ENCODE assay signal across 1 cellular context in the genomic region with DNA sequence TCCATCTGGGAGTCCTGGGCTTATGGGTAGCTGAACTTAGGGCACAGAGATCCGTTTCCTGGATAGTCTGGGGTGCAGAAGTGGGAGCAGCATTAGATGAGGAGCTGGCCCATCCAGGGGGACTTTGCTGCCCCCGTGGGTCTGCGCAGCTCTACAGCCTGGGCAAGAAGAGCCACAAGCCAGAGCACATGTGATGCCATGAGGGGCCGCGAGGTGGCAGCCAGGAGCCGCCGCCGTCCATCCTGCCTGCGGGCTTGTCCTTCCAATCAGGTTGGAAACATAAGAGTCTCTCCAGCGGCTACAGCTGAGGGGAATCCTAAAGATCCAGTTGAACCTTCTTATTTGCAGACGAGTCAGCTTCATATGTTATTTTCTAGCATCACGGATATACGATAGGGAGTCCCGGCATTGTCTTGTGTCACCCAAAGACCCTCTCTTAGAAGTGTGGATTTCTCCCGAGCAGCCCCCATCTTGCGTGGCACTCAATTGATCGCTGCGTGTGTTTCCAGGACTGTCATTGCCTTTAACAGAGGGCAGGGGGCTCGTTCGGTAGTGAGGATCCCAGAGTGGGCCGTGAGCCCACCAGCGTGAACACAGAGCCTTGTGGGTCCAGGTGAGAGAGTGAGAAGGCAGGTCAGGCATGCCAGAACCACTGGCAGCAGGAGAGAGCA.
A peak's percentile ranks its signal among the peaks of the same experiment; 100 is the strongest.
TF ChIP-seq lines count a peak whose summit lies in the region.

No MANE protein-coding gene starts in this region.

TF ChIP-seq in HepG2, 621 proteins besides CTCF, POLR2A, EP300 and RAD21 (continued from another document and continues in another):
- TF ChIP-seq PHF5A (CRISPR knock-in tag; IDR thresholded peaks at IDR 0.05; ENCODE audit: low read depth, unreplicated experiment) (no peak), THAP11 (CRISPR knock-in tag; IDR thresholded peaks at IDR 0.05) (peak; percentile 55; the same call in 1 of the 2 replicates), MAFF (IDR thresholded peaks at IDR 0.05; ENCODE audit: low read depth, low read length) (no peak), GLI4 (CRISPR knock-in tag; IDR thresholded peaks at IDR 0.05; ENCODE audit: borderline replicate concordance) (no peak), HOXD1 (CRISPR knock-in tag; IDR thresholded peaks at IDR 0.05) (0 out of 2 replicates have a peak, but pooled peaks have one; percentile 26), SP4 (CRISPR knock-in tag; IDR thresholded peaks at IDR 0.05) (no peak), ZNF30 (CRISPR knock-in tag; IDR thresholded peaks at IDR 0.05) (no peak), ZNF891 (CRISPR knock-in tag; IDR thresholded peaks at IDR 0.05) (peak; percentile 13; the same call in 1 of the 2 replicates), RXRA (CRISPR knock-in tag; IDR thresholded peaks at IDR 0.05) (0 out of 2 replicates have a peak, but pooled peaks have one; percentile 29), SMARCE1 (IDR thresholded peaks at IDR 0.05; ENCODE audit: borderline replicate concordance) (no peak), GATAD2A (CRISPR knock-in tag; IDR thresholded peaks at IDR 0.05) (0 out of 2 replicates have a peak, but pooled peaks have one; percentile 21), ZNF598 (CRISPR knock-in tag; IDR thresholded peaks at IDR 0.05; ENCODE audit: borderline replicate concordance) (no peak), ATF7-NPFF (CRISPR knock-in tag; IDR thresholded peaks at IDR 0.05; ENCODE audit: low read depth) (0 out of 2 replicates have a peak, but pooled peaks have one; percentile 4), MIXL1 (CRISPR knock-in tag; IDR thresholded peaks at IDR 0.05) (0 out of 2 replicates have a peak, but pooled peaks have one; percentile 38), NR1H2 (CRISPR knock-in tag; IDR thresholded peaks at IDR 0.05; ENCODE audit: borderline replicate concordance, low read depth) (no peak), ATM (IDR thresholded peaks at IDR 0.05; ENCODE audit: borderline replicate concordance) (no peak), ZSCAN9 (CRISPR knock-in tag; IDR thresholded peaks at IDR 0.05; ENCODE audit: borderline replicate concordance) (no peak), NR2C2 (CRISPR knock-in tag; IDR thresholded peaks at IDR 0.05; ENCODE audit: borderline replicate concordance) (no peak), ZNF138 (CRISPR knock-in tag; IDR thresholded peaks at IDR 0.05; ENCODE audit: low read depth) (no peak), SPEN (CRISPR knock-in tag; IDR thresholded peaks at IDR 0.05; ENCODE audit: low read depth) (no peak), TEAD3 (CRISPR knock-in tag; optimal IDR thresholded peaks at IDR 0.05; ENCODE audit: borderline replicate concordance) (peak; percentile 54)
- TF ChIP-seq, protein P1, sequence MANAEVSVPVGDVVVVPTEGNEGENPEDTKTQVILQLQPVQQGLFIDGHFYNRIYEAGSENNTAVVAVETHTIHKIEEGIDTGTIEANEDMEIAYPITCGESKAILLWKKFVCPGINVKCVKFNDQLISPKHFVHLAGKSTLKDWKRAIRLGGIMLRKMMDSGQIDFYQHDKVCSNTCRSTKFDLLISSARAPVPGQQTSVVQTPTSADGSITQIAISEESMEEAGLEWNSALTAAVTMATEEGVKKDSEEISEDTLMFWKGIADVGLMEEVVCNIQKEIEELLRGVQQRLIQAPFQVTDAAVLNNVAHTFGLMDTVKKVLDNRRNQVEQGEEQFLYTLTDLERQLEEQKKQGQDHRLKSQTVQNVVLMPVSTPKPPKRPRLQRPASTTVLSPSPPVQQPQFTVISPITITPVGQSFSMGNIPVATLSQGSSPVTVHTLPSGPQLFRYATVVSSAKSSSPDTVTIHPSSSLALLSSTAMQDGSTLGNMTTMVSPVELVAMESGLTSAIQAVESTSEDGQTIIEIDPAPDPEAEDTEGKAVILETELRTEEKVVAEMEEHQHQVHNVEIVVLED (CRISPR knock-in tag; IDR thresholded peaks at IDR 0.05; ENCODE audit: borderline replicate concordance), result no peak
- TF ChIP-seq, protein P2, sequence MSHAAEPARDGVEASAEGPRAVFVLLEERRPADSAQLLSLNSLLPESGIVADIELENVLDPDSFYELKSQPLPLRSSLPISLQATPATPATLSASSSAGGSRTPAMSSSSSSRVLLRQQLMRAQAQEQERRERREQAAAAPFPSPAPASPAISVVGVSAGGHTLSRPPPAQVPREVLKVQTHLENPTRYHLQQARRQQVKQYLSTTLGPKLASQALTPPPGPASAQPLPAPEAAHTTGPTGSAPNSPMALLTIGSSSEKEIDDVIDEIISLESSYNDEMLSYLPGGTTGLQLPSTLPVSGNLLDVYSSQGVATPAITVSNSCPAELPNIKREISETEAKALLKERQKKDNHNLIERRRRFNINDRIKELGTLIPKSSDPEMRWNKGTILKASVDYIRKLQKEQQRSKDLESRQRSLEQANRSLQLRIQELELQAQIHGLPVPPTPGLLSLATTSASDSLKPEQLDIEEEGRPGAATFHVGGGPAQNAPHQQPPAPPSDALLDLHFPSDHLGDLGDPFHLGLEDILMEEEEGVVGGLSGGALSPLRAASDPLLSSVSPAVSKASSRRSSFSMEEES (CRISPR knock-in tag; IDR thresholded peaks at IDR 0.05), result no peak
- TF ChIP-seq, protein P3, sequence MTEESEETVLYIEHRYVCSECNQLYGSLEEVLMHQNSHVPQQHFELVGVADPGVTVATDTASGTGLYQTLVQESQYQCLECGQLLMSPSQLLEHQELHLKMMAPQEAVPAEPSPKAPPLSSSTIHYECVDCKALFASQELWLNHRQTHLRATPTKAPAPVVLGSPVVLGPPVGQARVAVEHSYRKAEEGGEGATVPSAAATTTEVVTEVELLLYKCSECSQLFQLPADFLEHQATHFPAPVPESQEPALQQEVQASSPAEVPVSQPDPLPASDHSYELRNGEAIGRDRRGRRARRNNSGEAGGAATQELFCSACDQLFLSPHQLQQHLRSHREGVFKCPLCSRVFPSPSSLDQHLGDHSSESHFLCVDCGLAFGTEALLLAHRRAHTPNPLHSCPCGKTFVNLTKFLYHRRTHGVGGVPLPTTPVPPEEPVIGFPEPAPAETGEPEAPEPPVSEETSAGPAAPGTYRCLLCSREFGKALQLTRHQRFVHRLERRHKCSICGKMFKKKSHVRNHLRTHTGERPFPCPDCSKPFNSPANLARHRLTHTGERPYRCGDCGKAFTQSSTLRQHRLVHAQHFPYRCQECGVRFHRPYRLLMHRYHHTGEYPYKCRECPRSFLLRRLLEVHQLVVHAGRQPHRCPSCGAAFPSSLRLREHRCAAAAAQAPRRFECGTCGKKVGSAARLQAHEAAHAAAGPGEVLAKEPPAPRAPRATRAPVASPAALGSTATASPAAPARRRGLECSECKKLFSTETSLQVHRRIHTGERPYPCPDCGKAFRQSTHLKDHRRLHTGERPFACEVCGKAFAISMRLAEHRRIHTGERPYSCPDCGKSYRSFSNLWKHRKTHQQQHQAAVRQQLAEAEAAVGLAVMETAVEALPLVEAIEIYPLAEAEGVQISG (CRISPR knock-in tag; IDR thresholded peaks at IDR 0.05), result 0 out of 2 replicates have a peak, but pooled peaks have one; percentile 45
- TF ChIP-seq, protein P4, sequence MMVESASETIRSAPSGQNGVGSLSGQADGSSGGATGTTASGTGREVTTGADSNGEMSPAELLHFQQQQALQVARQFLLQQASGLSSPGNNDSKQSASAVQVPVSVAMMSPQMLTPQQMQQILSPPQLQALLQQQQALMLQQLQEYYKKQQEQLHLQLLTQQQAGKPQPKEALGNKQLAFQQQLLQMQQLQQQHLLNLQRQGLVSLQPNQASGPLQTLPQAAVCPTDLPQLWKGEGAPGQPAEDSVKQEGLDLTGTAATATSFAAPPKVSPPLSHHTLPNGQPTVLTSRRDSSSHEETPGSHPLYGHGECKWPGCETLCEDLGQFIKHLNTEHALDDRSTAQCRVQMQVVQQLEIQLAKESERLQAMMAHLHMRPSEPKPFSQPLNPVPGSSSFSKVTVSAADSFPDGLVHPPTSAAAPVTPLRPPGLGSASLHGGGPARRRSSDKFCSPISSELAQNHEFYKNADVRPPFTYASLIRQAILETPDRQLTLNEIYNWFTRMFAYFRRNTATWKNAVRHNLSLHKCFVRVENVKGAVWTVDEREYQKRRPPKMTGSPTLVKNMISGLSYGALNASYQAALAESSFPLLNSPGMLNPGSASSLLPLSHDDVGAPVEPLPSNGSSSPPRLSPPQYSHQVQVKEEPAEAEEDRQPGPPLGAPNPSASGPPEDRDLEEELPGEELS (CRISPR knock-in tag; IDR thresholded peaks at IDR 0.05), result no peak
- TF ChIP-seq, protein P5, sequence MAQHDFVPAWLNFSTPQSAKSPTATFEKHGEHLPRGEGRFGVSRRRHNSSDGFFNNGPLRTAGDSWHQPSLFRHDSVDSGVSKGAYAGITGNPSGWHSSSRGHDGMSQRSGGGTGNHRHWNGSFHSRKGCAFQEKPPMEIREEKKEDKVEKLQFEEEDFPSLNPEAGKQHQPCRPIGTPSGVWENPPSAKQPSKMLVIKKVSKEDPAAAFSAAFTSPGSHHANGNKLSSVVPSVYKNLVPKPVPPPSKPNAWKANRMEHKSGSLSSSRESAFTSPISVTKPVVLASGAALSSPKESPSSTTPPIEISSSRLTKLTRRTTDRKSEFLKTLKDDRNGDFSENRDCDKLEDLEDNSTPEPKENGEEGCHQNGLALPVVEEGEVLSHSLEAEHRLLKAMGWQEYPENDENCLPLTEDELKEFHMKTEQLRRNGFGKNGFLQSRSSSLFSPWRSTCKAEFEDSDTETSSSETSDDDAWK (CRISPR knock-in tag; IDR thresholded peaks at IDR 0.05), result no peak
- TF ChIP-seq, protein P6, sequence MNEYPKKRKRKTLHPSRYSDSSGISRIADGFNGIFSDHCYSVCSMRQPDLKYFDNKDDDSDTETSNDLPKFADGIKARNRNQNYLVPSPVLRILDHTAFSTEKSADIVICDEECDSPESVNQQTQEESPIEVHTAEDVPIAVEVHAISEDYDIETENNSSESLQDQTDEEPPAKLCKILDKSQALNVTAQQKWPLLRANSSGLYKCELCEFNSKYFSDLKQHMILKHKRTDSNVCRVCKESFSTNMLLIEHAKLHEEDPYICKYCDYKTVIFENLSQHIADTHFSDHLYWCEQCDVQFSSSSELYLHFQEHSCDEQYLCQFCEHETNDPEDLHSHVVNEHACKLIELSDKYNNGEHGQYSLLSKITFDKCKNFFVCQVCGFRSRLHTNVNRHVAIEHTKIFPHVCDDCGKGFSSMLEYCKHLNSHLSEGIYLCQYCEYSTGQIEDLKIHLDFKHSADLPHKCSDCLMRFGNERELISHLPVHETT (CRISPR knock-in tag; conservative IDR thresholded peaks at IDR 0.05), result no peak
- TF ChIP-seq, protein P7, sequence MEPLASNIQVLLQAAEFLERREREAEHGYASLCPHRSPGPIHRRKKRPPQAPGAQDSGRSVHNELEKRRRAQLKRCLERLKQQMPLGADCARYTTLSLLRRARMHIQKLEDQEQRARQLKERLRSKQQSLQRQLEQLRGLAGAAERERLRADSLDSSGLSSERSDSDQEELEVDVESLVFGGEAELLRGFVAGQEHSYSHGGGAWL (CRISPR knock-in tag; IDR thresholded peaks at IDR 0.05), result 0 out of 2 replicates have a peak, but pooled peaks have one; percentile 25
- TF ChIP-seq, protein P8, sequence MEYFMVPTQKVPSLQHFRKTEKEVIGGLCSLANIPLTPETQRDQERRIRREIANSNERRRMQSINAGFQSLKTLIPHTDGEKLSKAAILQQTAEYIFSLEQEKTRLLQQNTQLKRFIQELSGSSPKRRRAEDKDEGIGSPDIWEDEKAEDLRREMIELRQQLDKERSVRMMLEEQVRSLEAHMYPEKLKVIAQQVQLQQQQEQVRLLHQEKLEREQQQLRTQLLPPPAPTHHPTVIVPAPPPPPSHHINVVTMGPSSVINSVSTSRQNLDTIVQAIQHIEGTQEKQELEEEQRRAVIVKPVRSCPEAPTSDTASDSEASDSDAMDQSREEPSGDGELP (IDR thresholded peaks at IDR 0.05; ENCODE audit: borderline replicate concordance, low read depth), result peak; percentile 36; the same call in 1 of the 2 replicates
- TF ChIP-seq, protein P9, sequence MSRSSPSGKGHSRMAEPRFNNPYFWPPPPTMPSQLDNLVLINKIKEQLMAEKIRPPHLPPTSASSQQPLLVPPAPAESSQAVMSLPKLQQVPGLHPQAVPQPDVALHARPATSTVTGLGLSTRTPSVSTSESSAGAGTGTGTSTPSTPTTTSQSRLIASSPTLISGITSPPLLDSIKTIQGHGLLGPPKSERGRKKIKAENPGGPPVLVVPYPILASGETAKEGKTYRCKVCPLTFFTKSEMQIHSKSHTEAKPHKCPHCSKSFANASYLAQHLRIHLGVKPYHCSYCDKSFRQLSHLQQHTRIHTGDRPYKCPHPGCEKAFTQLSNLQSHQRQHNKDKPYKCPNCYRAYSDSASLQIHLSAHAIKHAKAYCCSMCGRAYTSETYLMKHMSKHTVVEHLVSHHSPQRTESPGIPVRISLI (CRISPR knock-in tag; IDR thresholded peaks at IDR 0.05; ENCODE audit: borderline replicate concordance), result peak; percentile 33; the same call in 1 of the 2 replicates
- TF ChIP-seq, protein P10, sequence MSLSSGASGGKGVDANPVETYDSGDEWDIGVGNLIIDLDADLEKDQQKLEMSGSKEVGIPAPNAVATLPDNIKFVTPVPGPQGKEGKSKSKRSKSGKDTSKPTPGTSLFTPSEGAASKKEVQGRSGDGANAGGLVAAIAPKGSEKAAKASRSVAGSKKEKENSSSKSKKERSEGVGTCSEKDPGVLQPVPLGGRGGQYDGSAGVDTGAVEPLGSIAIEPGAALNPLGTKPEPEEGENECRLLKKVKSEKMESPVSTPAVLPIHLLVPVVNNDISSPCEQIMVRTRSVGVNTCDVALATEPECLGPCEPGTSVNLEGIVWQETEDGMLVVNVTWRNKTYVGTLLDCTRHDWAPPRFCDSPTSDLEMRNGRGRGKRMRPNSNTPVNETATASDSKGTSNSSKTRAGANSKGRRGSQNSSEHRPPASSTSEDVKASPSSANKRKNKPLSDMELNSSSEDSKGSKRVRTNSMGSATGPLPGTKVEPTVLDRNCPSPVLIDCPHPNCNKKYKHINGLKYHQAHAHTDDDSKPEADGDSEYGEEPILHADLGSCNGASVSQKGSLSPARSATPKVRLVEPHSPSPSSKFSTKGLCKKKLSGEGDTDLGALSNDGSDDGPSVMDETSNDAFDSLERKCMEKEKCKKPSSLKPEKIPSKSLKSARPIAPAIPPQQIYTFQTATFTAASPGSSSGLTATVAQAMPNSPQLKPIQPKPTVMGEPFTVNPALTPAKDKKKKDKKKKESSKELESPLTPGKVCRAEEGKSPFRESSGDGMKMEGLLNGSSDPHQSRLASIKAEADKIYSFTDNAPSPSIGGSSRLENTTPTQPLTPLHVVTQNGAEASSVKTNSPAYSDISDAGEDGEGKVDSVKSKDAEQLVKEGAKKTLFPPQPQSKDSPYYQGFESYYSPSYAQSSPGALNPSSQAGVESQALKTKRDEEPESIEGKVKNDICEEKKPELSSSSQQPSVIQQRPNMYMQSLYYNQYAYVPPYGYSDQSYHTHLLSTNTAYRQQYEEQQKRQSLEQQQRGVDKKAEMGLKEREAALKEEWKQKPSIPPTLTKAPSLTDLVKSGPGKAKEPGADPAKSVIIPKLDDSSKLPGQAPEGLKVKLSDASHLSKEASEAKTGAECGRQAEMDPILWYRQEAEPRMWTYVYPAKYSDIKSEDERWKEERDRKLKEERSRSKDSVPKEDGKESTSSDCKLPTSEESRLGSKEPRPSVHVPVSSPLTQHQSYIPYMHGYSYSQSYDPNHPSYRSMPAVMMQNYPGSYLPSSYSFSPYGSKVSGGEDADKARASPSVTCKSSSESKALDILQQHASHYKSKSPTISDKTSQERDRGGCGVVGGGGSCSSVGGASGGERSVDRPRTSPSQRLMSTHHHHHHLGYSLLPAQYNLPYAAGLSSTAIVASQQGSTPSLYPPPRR (CRISPR knock-in tag; IDR thresholded peaks at IDR 0.05; ENCODE audit: borderline replicate concordance), result 0 out of 2 replicates have a peak, but pooled peaks have one; percentile 18
- TF ChIP-seq, protein P11, sequence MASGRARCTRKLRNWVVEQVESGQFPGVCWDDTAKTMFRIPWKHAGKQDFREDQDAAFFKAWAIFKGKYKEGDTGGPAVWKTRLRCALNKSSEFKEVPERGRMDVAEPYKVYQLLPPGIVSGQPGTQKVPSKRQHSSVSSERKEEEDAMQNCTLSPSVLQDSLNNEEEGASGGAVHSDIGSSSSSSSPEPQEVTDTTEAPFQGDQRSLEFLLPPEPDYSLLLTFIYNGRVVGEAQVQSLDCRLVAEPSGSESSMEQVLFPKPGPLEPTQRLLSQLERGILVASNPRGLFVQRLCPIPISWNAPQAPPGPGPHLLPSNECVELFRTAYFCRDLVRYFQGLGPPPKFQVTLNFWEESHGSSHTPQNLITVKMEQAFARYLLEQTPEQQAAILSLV (CRISPR knock-in tag; IDR thresholded peaks at IDR 0.05; ENCODE audit: borderline replicate concordance), result peak; percentile 13; the same call in 1 of the 2 replicates
